Comparison of ENCODE assay signal across 23 cellular contexts in the genomic region with DNA sequence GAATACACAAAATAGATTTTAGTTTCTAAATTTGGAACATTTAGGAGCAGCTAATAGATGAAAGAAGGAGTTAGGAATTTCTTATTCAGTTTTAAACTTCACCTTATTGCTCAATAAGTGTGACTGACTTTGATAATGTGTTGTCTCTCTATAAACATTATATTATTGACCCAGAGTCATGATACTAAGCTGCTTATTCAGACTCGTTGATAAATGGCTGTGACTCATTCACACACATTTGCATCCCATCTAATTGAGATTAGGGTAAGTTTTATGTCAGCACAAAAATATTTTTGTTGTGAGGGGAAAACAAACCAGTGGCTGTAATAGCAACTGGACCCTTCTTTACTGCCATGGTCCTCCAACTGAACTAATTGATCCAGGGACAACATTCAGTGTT.
"Had no signal": no experiment of that assay in that cellular context is flagged by ENCODE, and none has a peak within 500 bp of the region (broad histone marks: within the 10 kb centered on the region; RNA-seq: fewer than 3 reads in every experiment).

No MANE protein-coding gene starts in this region.

- H3K27me3 ChIP-seq: body of pancreas had no signal

- DNase-seq: activated CD4-positive, alpha-beta memory T cell treated with anti-CD3 and anti-CD28 coated beads, Interleukin-2, amount 10 ng/mL, durations not matched to agents 7 days and 5 days; activated CD4-positive, alpha-beta T cell treated with anti-CD3 and anti-CD28 coated beads for 36 hours; activated CD4-positive, alpha-beta T cell treated with anti-CD3 and anti-CD28 coated beads, Interleukin-2, amount 50 U/mL, for 1 hour; activated gamma-delta T cell treated with Interleukin-2 at 50 U/mL for 16 hours; activated naive CD4-positive, alpha-beta T cell treated with anti-CD3 and anti-CD28 coated beads, Interleukin-2, amount 10 ng/mL, durations not matched to agents 7 days and 5 days; activated naive CD8-positive, alpha-beta T cell treated with anti-CD3 and anti-CD28 coated beads for 36 hours; activated T-cell treated with anti-CD3 and anti-CD28 coated beads for 4 hours; activated T-cell treated with anti-CD3 and anti-CD28 coated beads, Interleukin-2, amount 50 U/mL, for 72 hours; aorta; body of pancreas; Karpas-422; MM.1S; NCI-H1930; NCI-H2107; NCI-H345; NCI-H510A; NCI-H526 treated with DMSO at 0.1 percent for 48 hours; NK-92 treated with Interleukin-12 subunit alpha and Interleukin-12 subunit beta, amount 100 ng/mL, for 24 hours; OCI-M1; RPMI8226; T-helper 1 cell; WERI-Rb-1 had no signal

- H3K36me3 ChIP-seq: WERI-Rb-1 had no signal

- H3K27ac ChIP-seq: body of pancreas, SK-N-MC, WERI-Rb-1 had no signal

- H3K4me3 ChIP-seq: body of pancreas, SK-N-MC had no signal

- H3K4me1 ChIP-seq: body of pancreas had no signal

- H3K9me3 ChIP-seq: body of pancreas had no signal
